ENCODE assay signal across 8 cellular contexts in genomic region chr10:81928119-81928518, GRCh38. TPM values are rescaled to one million over a fixed set of nuclear protein-coding genes. Genes with fewer than 3 reads are reported as not detected.
"Had no signal": no experiment of that assay in that cellular context is flagged by ENCODE, and none has a peak within 500 bp of the region (broad histone marks: within the 10 kb centered on the region; RNA-seq: fewer than 3 reads in every experiment).

No MANE protein-coding gene starts in this region.

- H3K9me3 ChIP-seq: HAP-1 had no signal

- H3K4me1 ChIP-seq: HAP-1 had no signal

- H3K4me3 Mint-ChIP-seq: H9, HFFc6 had no signal

- H2AFZ ChIP-seq: GM23248 had no signal

- H3K27ac ChIP-seq: GM23248 had no signal

- H3K4me3 ChIP-seq: GM23248, HAP-1 had no signal

- H3K27ac Mint-ChIP-seq: HFFc6 had no signal

- DNase-seq: GM23248, GOT3, H9, HCEC 1CT, HFFc6 had no signal

- ATAC-seq: HCT116 had no signal

- H3K36me3 ChIP-seq: HAP-1 had no signal

- H3K9ac ChIP-seq: GM23248 had no signal

RNA-seq across cellular contexts. Expression of gene NRG3, which starts 53.1 kb away (rescaled TPM):
- total RNA-seq: GM23248, H4, HFFc6 had no signal
- polyA plus RNA-seq: GM23248 had no signal
